Comparison of ENCODE assay signal across 9 cellular contexts in the genomic region with DNA sequence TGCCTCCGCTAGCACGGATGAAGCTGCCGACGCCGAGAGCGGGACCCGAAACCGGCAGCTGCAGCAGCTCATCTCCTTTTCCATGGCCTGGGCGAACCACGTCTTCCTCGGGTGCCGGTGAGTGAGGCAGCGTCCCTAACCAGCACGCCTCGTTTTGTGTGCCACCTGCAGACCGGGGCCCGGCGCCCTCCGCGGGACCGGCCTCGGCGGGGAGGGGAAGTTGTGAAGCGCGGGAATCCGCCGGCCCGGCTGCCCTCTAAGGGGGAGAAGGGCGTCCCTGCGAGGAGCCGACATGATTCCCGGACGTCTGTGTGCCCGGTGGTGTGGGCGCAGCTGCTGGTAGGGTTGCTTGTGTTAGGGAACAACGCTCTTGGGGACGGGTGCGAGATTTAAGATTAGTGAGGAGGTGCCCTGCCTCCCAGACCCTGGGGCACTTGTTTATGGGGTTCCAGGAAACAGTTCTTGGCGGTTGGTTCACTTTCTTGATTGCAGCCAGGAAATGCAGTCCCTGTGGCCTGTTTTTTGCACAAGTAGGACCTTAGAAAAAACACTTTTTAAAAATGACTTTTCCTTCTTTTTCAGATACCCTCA. TPM values are rescaled to one million over a fixed set of nuclear protein-coding genes. Genes with fewer than 3 reads are reported as not detected.
DNase-seq lines count a peak whose midpoint lies in the region; ATAC-seq, FAIRE-seq and TF ChIP-seq lines count a peak whose summit lies in the region.
"Had no signal": no experiment of that assay in that cellular context is flagged by ENCODE, and none has a peak within 500 bp of the region (broad histone marks: within the 10 kb centered on the region; RNA-seq: fewer than 3 reads in every experiment).

No MANE protein-coding gene starts in this region.

- no peak for TF ChIP-seq POLR2A in prostate gland (IDR thresholded peaks at IDR 0.05)

- DNase-seq in NCI-H1092 treated with DMSO at 0.1 percent for 48 hours (lab: John Stamatoyannopoulos, UW) (peak; percentile 31), NCI-H1092 (lab: John Stamatoyannopoulos, UW) (no peak), HTR-8/SVneo (ENCODE audit: insufficient read length, low spot score) (peak; percentile 24), cardiac septum (ENCODE audit: low spot score) (peak; percentile 79), prostate gland (ENCODE audit: low spot score) (peak; percentile 24), NCI-H345 treated with DMSO at 0.1 percent for 48 hours (lab: John Stamatoyannopoulos, UW; ENCODE audit: unreplicated experiment) (no peak)
- DNase-seq in activated CD8-positive, alpha-beta memory T cell treated with anti-CD3 and anti-CD28 coated beads, Interleukin-2, amount 50 U/mL, for 48 hours = peak; percentile 76

- no peaks in the 10 kb centered on the region for H3K27me3 ChIP-seq in prostate gland (replicated peaks; ENCODE audit: insufficient read depth)

- H3K9me3 ChIP-seq in prostate gland = no peaks in the 10 kb centered on the region

- WGBS in prostate gland = 0% methylated on average over 30 of the region's 39 CpGs

- peak overlapping the region; percentile 94 to 96 for H3K27ac ChIP-seq in prostate gland

- no peak for FAIRE-seq in HTR-8/SVneo (lab: Jason Lieb, UNC)
- FAIRE-seq: frontal cortex had no signal

- peaks cover 10% of the 10 kb centered on the region for H3K4me1 ChIP-seq in prostate gland (replicated peaks)

- peak; percentile 18 for ATAC-seq in GM21381 (IDR thresholded peaks at IDR 0.05; ENCODE audit: unreplicated experiment)

- peaks cover 3 to 4% of the 10 kb centered on the region in 2 donors for H3K36me3 ChIP-seq in prostate gland

- intact Hi-C loops in cardiac septum (cut with DNase I) = loop anchor here (5.0 kb wide), 1 partner anchor 57 kb away; no protein-coding TSS in a partner anchor
- intact Hi-C loops in prostate gland (cut with DNase I) = loop anchor here (1.0 kb wide), 1 partner anchor 59 kb away; no protein-coding TSS in a partner anchor

- TF ChIP-seq CTCF in prostate gland (IDR thresholded peaks at IDR 0.05) = no peak

- peak overlapping the region; percentile 59 to 64 for H3K4me3 ChIP-seq in prostate gland

RNA-seq across cellular contexts. Expression of a gene that starts 0.6 kb away (rescaled TPM):
- 9.5 TPM for total RNA-seq in cardiac septum
- total RNA-seq in prostate gland = 10 to 100 TPM; 22.5 to 27.5 TPM

RNA-seq across cellular contexts. Expression of a gene that starts 59.8 kb away (rescaled TPM):
- total RNA-seq in cardiac septum (6.2 TPM), prostate gland (10 to 100 TPM; 23.1 to 34.6 TPM)

Comparison
In these comparisons a context has a peak if more than half of its experiments do, and no peak if none do; other contexts are left out.
1. DNase-seq: peak in NCI-H1092 treated with DMSO at 0.1 percent for 48 hours (single experiment), HTR-8/SVneo (single experiment), activated CD8-positive, alpha-beta memory T cell treated with anti-CD3 and anti-CD28 coated beads, Interleukin-2, amount 50 U/mL, for 48 hours (single experiment), cardiac septum (single experiment) and prostate gland (single experiment); none in NCI-H1092 (single experiment) and NCI-H345 treated with DMSO at 0.1 percent for 48 hours (single experiment).